ENCODE assay signal across 16 cellular contexts in the genomic region with DNA sequence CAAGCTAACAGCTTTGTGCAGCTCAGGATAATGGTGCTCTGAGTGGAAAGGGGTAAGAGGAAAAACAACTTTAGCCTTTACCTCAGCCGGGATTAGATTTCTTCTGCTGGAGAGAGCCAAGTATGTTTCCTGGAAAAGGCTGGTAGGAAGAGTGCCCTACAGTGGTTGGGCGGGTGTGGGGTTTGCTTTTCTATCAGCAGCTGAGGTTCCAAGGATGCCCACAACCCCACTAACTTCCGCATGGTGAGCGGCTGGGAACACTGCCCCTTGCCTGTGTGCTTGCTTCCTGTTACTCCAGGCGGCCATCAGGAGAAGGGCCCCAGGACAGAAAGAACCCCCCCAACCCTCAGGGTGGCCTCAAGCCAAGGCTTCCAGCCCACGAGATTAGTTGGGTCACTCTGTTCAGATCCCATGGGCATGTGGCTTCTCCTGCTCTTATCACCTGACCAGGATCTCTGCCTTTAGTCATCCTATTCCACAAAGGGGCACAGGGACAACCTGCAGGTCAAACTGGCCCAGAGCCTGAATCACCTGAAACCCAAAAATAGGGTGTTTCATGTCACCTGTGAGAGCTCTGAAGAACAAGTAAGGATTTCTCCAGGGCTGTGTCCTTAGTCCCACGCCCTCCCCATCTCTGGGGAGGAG. TPM values are rescaled to one million over a fixed set of nuclear protein-coding genes. Genes with fewer than 3 reads are reported as not detected.
DNase-seq lines count a peak whose midpoint lies in the region; ATAC-seq and TF ChIP-seq lines count a peak whose summit lies in the region.
"Had no signal": no experiment of that assay in that cellular context is flagged by ENCODE, and none has a peak within 500 bp of the region (broad histone marks: within the 10 kb centered on the region; RNA-seq: fewer than 3 reads in every experiment).

No MANE protein-coding gene starts in this region.

- H3K9me3 ChIP-seq in T-helper 17 cell (ENCODE audit: control insufficient read depth, low read length, poor library complexity, severe bottlenecking) = no peaks in the 10 kb centered on the region
- H3K9me3 ChIP-seq in skeletal muscle tissue (ENCODE audit: control insufficient read depth in 3 of 3, low read length in 3 of 3) = no peaks in the 10 kb centered on the region
- H3K9me3 ChIP-seq: A549 had no signal

- H3K4me1 Mint-ChIP-seq in T-helper 17 cell = peaks cover 9% of the 10 kb centered on the region
- H3K4me1 Mint-ChIP-seq in brain = peaks cover 20% of the 10 kb centered on the region
- H3K4me1 Mint-ChIP-seq: CD14-positive monocyte had no signal

- H3K36me3 Mint-ChIP-seq in T-helper 17 cell (ENCODE audit: low read depth) (peaks cover 5% of the 10 kb centered on the region), brain (peaks cover 43% of the 10 kb centered on the region)

- ATAC-seq in T-helper 17 cell (no peak), GM18520 (IDR thresholded peaks at IDR 0.05; ENCODE audit: unreplicated experiment) (no peak)
- ATAC-seq: A549; CD8-positive, alpha-beta T cell had no signal

- H3K9ac ChIP-seq in skeletal muscle tissue (ENCODE audit: low read depth in 1 of 3, low read length in 3 of 3) = peak overlapping the region; percentile 52 to 77 (median 75)
- H3K9ac ChIP-seq: GM23248 had no signal

- H3K27me3 Mint-ChIP-seq in T-helper 17 cell (no peaks in the 10 kb centered on the region), brain (no peaks in the 10 kb centered on the region)

- TF ChIP-seq CTCF in brain (conservative IDR thresholded peaks at IDR 0.05) = no peak

- no peak for DNase-seq in T-helper 17 cell
- peak; percentile 74 for DNase-seq in myocyte (ENCODE audit: low read depth)
- DNase-seq in NCI-H1417 treated with DMSO at 0.1 percent for 48 hours (lab: John Stamatoyannopoulos, UW) = no peak
- no peak for DNase-seq in NCI-H748 (lab: John Stamatoyannopoulos, UW; ENCODE audit: unreplicated experiment)
- DNase-seq: CD8-positive, alpha-beta T cell; COR-L47; DMS153; DMS79 treated with DMSO at 0.1 percent for 48 hours; EL; GM23248 had no signal

- peak overlapping the region; percentile 21 for H3K27ac Mint-ChIP-seq in T-helper 17 cell
- H3K27ac Mint-ChIP-seq in brain = peak overlapping the region in 3 of 5 experiments; percentile 38 to 71 (median 49)
- H3K27ac Mint-ChIP-seq: CD8-positive, alpha-beta T cell had no signal

- H3K9me3 Mint-ChIP-seq in brain = no peaks in the 10 kb centered on the region
- H3K9me3 Mint-ChIP-seq: CD14-positive monocyte; CD8-positive, alpha-beta T cell had no signal

- H3K4me3 Mint-ChIP-seq in T-helper 17 cell (no peak overlapping the region), brain (no peak overlapping the region)
- H3K4me3 Mint-ChIP-seq: CD8-positive, alpha-beta T cell had no signal

- peak overlapping the region; percentile 86 for H3K27ac ChIP-seq in skeletal muscle tissue (ENCODE audit: low read depth, low read length)
- H3K27ac ChIP-seq: A549, GM23248, HL-60 had no signal

- H3K4me3 ChIP-seq in skeletal muscle tissue (ENCODE audit: low read length in 3 of 3) = peak overlapping the region in 1 of 3 donors; percentile 58
- H3K4me3 ChIP-seq: A549, GM23248 had no signal

- H3K4me1 ChIP-seq in skeletal muscle tissue (ENCODE audit: control insufficient read depth in 3 of 3, insufficient read depth in 3 of 3, low read length in 3 of 3) = peaks cover 67 to 96% (median 94%) of the 10 kb centered on the region in 3 donors
- H3K4me1 ChIP-seq: A549 had no signal

- H3K36me3 ChIP-seq in skeletal muscle tissue (ENCODE audit: control insufficient read depth in 3 of 3, insufficient read depth in 3 of 3, low read length in 3 of 3) = peaks cover 26 to 55% (median 30%) of the 10 kb centered on the region in 3 donors

- H3K27me3 ChIP-seq in skeletal muscle tissue (ENCODE audit: control insufficient read depth in 3 of 3, insufficient read depth in 3 of 3, low read length in 3 of 3) = no peaks in the 10 kb centered on the region

RNA-seq across cellular contexts. Expression of gene MRPS18A, which starts 10.5 kb away (rescaled TPM):
- total RNA-seq in T-helper 17 cell = 10 to 100 TPM; 24.2 to 29.8 TPM
- 89.2 TPM for polyA plus RNA-seq in brain (ENCODE audit: insufficient read depth, low read depth, low replicate concordance)
- total RNA-seq in myocyte = 33.5 and 38.8 TPM in 2 replicates
- polyA plus RNA-seq in myocyte (2012) = 41.6 TPM
- 44.4 TPM for total RNA-seq in skeletal muscle tissue

RNA-seq across cellular contexts. Expression of gene RSPH9, which starts 32.2 kb away (rescaled TPM):
- under 1 TPM in 1 of 2 donors, not detected in 1; 0.29 TPM for total RNA-seq in T-helper 17 cell
- 4.1 TPM for polyA plus RNA-seq in brain (ENCODE audit: insufficient read depth, low read depth, low replicate concordance)
- not detected in 2 replicates for total RNA-seq in myocyte
- polyA plus RNA-seq in myocyte (2012) = 0.30 TPM
- total RNA-seq in skeletal muscle tissue = 0.52 TPM
- total RNA-seq: CD8-positive, alpha-beta T cell had no signal

RNA-seq across cellular contexts. Expression of gene MAD2L1BP, which starts 41.4 kb away (rescaled TPM):
- total RNA-seq in T-helper 17 cell (10 to 100 TPM; 17.1 to 30.5 TPM), myocyte (18.1 and 35.3 TPM in 2 replicates), skeletal muscle tissue (25.1 TPM)
- 32.9 TPM for polyA plus RNA-seq in brain (ENCODE audit: insufficient read depth, low read depth, low replicate concordance)
- polyA plus RNA-seq in myocyte (2012) = 24.5 TPM

RNA-seq across cellular contexts. Expression of gene GTPBP2, which starts 48.0 kb away (rescaled TPM):
- total RNA-seq in T-helper 17 cell (10 to 100 TPM; 49.3 to 65.3 TPM), myocyte (33.6 and 35.9 TPM in 2 replicates), skeletal muscle tissue (30.8 TPM)
- polyA plus RNA-seq in brain (ENCODE audit: insufficient read depth, low read depth, low replicate concordance) = 57.8 TPM
- 107 TPM for polyA plus RNA-seq in myocyte (2012)
